7 cellular contexts compared by ENCODE assay signal in the genomic region with DNA sequence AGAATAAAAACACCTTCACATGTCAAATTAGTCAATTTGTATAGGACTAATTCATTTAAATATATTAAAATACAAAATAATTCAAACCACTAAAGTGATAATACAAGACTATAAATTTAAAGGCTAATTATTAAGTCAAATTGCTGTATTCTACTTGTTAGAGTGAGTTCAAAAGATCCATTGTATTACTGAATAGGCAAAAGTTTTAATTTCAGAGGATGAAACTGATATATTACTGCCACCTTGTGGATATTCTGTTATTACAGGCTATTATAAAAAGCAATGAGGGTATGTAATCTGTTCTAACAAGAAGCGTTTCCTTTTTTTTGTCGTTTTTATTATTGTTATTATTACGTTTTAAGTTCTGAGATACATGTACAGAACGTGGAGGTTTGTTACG.
A peak's percentile ranks its signal among the peaks of the same experiment; 100 is the strongest.
DNase-seq lines count a peak whose midpoint lies in the region; TF ChIP-seq lines count a peak whose summit lies in the region.
"Not testable (repeated sequence)": the region's sequence is repeated elsewhere in the genome, so short reads cannot be mapped to it uniquely, and the experiment has no call there.

No MANE protein-coding gene starts in this region.

- H3F3A ChIP-seq in neural progenitor cell (ENCODE audit: low read depth), result not testable (repeated sequence)

- H3K9me3 Mint-ChIP-seq in endodermal cell, result peaks cover 20% of the 10 kb centered on the region
- H3K9me3 Mint-ChIP-seq in glutamatergic neuron (ENCODE audit: unreplicated experiment); neural progenitor cell; type B pancreatic cell: not testable (repeated sequence)

- not testable (repeated sequence) for H3K27me3 ChIP-seq in endodermal cell (ENCODE audit: control insufficient read depth, insufficient read depth, low read length, poor library complexity, severe bottlenecking); neural progenitor cell

- intact Hi-C loops in OCI-LY7 (cut with micrococcal nuclease; ENCODE audit: unreplicated experiment), result not testable (repeated sequence)

- not testable (repeated sequence) for H3K4me2 ChIP-seq in OCI-LY7 (ENCODE audit: low read length); neural progenitor cell

- not testable (repeated sequence) for H3K27me3 Mint-ChIP-seq in endodermal cell (ENCODE audit: insufficient read depth); glutamatergic neuron (ENCODE audit: unreplicated experiment); neural progenitor cell (ENCODE audit: insufficient read depth, low read depth); type B pancreatic cell

- not testable (repeated sequence) for BruUV-seq in OCI-LY7 (replicated peaks; lab: Mats Ljungman, UMichigan)

- not testable (repeated sequence) for H4K20me1 ChIP-seq in OCI-LY7 (ENCODE audit: insufficient read depth, low read length); neural progenitor cell (ENCODE audit: low read depth)

- H3K4me1 Mint-ChIP-seq in endodermal cell; glutamatergic neuron (ENCODE audit: low read depth, unreplicated experiment); neural progenitor cell; type B pancreatic cell (ENCODE audit: unreplicated experiment): not testable (repeated sequence)

- DNase-seq in OCI-LY7 (ENCODE audit: low spot score); endodermal cell; glutamatergic neuron; neural progenitor cell (ENCODE audit: low spot score); type B pancreatic cell (ENCODE audit: extremely low spot score, unreplicated experiment): not testable (repeated sequence)

- H3K4me1 ChIP-seq in OCI-LY7 (ENCODE audit: insufficient read depth, low read length, poor library complexity, severe bottlenecking); endodermal cell (ENCODE audit: control insufficient read depth, insufficient read depth, low read length); neural progenitor cell: not testable (repeated sequence)

- H3K9ac ChIP-seq in endodermal cell (ENCODE audit: extremely low read depth, low read length, poor library complexity, severe bottlenecking); neural progenitor cell: not testable (repeated sequence)

- not testable (repeated sequence) for H3K4me3 Mint-ChIP-seq in endodermal cell; glutamatergic neuron (ENCODE audit: unreplicated experiment); neural progenitor cell; type B pancreatic cell

- not testable (repeated sequence) for H3K9me3 ChIP-seq in OCI-LY7 (ENCODE audit: low read length); endodermal cell (ENCODE audit: control insufficient read depth, low read length); neural progenitor cell (ENCODE audit: low read depth)

- H3K36me3 ChIP-seq in OCI-LY7 (ENCODE audit: insufficient read depth, low read length); endodermal cell (ENCODE audit: control insufficient read depth, insufficient read depth, low read length); neural progenitor cell: not testable (repeated sequence)

- not testable (repeated sequence) for H3K27ac Mint-ChIP-seq in endodermal cell; glutamatergic neuron (ENCODE audit: unreplicated experiment); neural progenitor cell; type B pancreatic cell

- H3K9me2 ChIP-seq in OCI-LY7 (ENCODE audit: insufficient read depth, low read length), result not testable (repeated sequence)

- not testable (repeated sequence) for H3K79me2 ChIP-seq in OCI-LY7 (ENCODE audit: insufficient read depth, low read depth, low read length); neural progenitor cell (ENCODE audit: low read depth)

- not testable (repeated sequence) for H3K27ac ChIP-seq in C4-2B; OCI-LY7 (ENCODE audit: low read depth, low read length, poor library complexity, severe bottlenecking); VCaP; endodermal cell (ENCODE audit: low read depth, low read length); neural progenitor cell

- not testable (repeated sequence) for H3K36me3 Mint-ChIP-seq in endodermal cell (ENCODE audit: low read depth); glutamatergic neuron (ENCODE audit: unreplicated experiment); neural progenitor cell; type B pancreatic cell

- H3K4me3 ChIP-seq in OCI-LY7 (ENCODE audit: low read depth, low read length, poor library complexity, severe bottlenecking); endodermal cell (ENCODE audit: low read length); neural progenitor cell: not testable (repeated sequence)

- POLR2A ChIA-PET in OCI-LY7 (lab: Charles Lee), result not testable (repeated sequence)

- TF ChIP-seq CTCF in C4-2B (conservative IDR thresholded peaks at IDR 0.05) (0 out of 2 replicates have a peak, but pooled peaks have one; percentile 5), OCI-LY7 (conservative IDR thresholded peaks at IDR 0.05; ENCODE audit: low read length) (peak; percentile 33; the same call in 1 of the 2 replicates), VCaP (conservative IDR thresholded peaks at IDR 0.05) (peak; percentile 22; the same call in 1 of the 2 replicates), endodermal cell (conservative IDR thresholded peaks at IDR 0.05) (peak; percentile 45), glutamatergic neuron (IDR thresholded peaks at IDR 0.05; ENCODE audit: partially characterized antibody, unreplicated experiment) (peak; percentile 15), neural progenitor cell (IDR thresholded peaks at IDR 0.05) (peak; percentile 16), type B pancreatic cell (conservative IDR thresholded peaks at IDR 0.05) (peak; percentile 43)

- H2AFZ ChIP-seq in OCI-LY7 (ENCODE audit: low read length); neural progenitor cell (replicated peaks): not testable (repeated sequence)

- no CpG with 5 or more reads among the region's 5 CpGs for WGBS in endodermal cell (ENCODE audit: insufficient coverage in 1 of 2, insufficient read length in 1 of 2), 2 experiments

- CTCF ChIA-PET in OCI-LY7 (lab: Charles Lee; ENCODE audit: unreplicated experiment), result not testable (repeated sequence)
